Comparison of ENCODE assay signal across 26 cellular contexts in genomic region chr1:213773975-213774374, GRCh38.
"Had no signal": no experiment of that assay in that cellular context is flagged by ENCODE, and none has a peak within 500 bp of the region (broad histone marks: within the 10 kb centered on the region; RNA-seq: fewer than 3 reads in every experiment).

No MANE protein-coding gene starts in this region.

- H3K27me3 ChIP-seq: esophagus squamous epithelium, gastroesophageal sphincter, heart right ventricle, left lung had no signal

- H3K4me1 Mint-ChIP-seq: mesothelial cell of epicardium, naive B cell had no signal

- H3K4me3 Mint-ChIP-seq: dendritic cell treated with granulocyte-macrophage colony-stimulating factor and Interleukin-4, amounts not matched to agents 40 ng/mL and 50 ng/mL, for 4 days; effector memory CD8-positive, alpha-beta T cell; endodermal cell; mesothelial cell of epicardium had no signal

- H3K4me1 ChIP-seq: colonic mucosa, esophagus squamous epithelium, gastroesophageal sphincter, heart right ventricle, lower lobe of right lung had no signal

- H3K27ac Mint-ChIP-seq: dendritic cell treated with granulocyte-macrophage colony-stimulating factor and Interleukin-4, amounts not matched to agents 40 ng/mL and 50 ng/mL, for 4 days; effector memory CD8-positive, alpha-beta T cell; endodermal cell; mesothelial cell of epicardium; naive B cell had no signal

- FAIRE-seq: endometrium, islet of Langerhans, keratinocyte had no signal

- H3K9me3 ChIP-seq: colonic mucosa, esophagus squamous epithelium, left lung, lower lobe of right lung, mucosa of descending colon had no signal

- DNase-seq: colonic mucosa; cortex of kidney; effector CD8-positive, alpha-beta T cell; effector memory CD8-positive, alpha-beta T cell; endodermal cell; erythroblast; esophagus squamous epithelium; foreskin fibroblast; head of caudate nucleus; heart right ventricle; hippocampal formation; left cardiac atrium; left lung; left ventricle myocardium superior; lower lobe of right lung; mesenchymal stem cell; mucosa of descending colon; naive B cell had no signal

- H3K27ac ChIP-seq: colonic mucosa, epithelial cell of prostate, esophagus squamous epithelium, gastroesophageal sphincter, heart right ventricle, left lung, lower lobe of right lung had no signal

- ATAC-seq: effector memory CD8-positive, alpha-beta T cell; esophagus mucosa; gastroesophageal sphincter; heart right ventricle; left cardiac atrium; left lung; left ventricle myocardium superior; lower lobe of right lung; mucosa of descending colon had no signal

- H3K36me3 Mint-ChIP-seq: mesothelial cell of epicardium, naive B cell had no signal

- H3K9me3 Mint-ChIP-seq: dendritic cell treated with granulocyte-macrophage colony-stimulating factor and Interleukin-4, amounts not matched to agents 40 ng/mL and 50 ng/mL, for 4 days; endodermal cell had no signal

- H3K27me3 Mint-ChIP-seq: dendritic cell treated with granulocyte-macrophage colony-stimulating factor and Interleukin-4, amounts not matched to agents 40 ng/mL and 50 ng/mL, for 4 days; effector memory CD8-positive, alpha-beta T cell; naive B cell had no signal

- H3K36me3 ChIP-seq: colonic mucosa, esophagus squamous epithelium, gastroesophageal sphincter, heart right ventricle, left lung, lower lobe of right lung had no signal

- H3K4me3 ChIP-seq: colonic mucosa, esophagus squamous epithelium, gastroesophageal sphincter, heart right ventricle, left lung, lower lobe of right lung, mucosa of descending colon had no signal
